Comparison of ENCODE assay signal across 6 cellular contexts in genomic region chr6:139972116-139972515, GRCh38.
"Had no signal": no experiment of that assay in that cellular context is flagged by ENCODE, and none has a peak within 500 bp of the region (broad histone marks: within the 10 kb centered on the region; RNA-seq: fewer than 3 reads in every experiment).

No MANE protein-coding gene starts in this region.

- H3K27ac ChIP-seq: HL-60 had no signal

- DNase-seq: H9, HCEC 1CT, HFFc6 had no signal

- ATAC-seq: GM23338, HepG2 had no signal

- H3K4me3 ChIP-seq: GM23338 had no signal

- H3K9me3 Mint-ChIP-seq: GM23338, H9 had no signal

- H3K4me1 Mint-ChIP-seq: GM23338 had no signal

- H3K4me2 ChIP-seq: GM23338 had no signal

- H2AFZ ChIP-seq: GM23338 had no signal

- H3K27ac Mint-ChIP-seq: GM23338, H9 had no signal

- H3K4me3 Mint-ChIP-seq: GM23338, H9, HFFc6 had no signal
